Comparison of ENCODE assay signal across 1 cellular context in the genomic region with DNA sequence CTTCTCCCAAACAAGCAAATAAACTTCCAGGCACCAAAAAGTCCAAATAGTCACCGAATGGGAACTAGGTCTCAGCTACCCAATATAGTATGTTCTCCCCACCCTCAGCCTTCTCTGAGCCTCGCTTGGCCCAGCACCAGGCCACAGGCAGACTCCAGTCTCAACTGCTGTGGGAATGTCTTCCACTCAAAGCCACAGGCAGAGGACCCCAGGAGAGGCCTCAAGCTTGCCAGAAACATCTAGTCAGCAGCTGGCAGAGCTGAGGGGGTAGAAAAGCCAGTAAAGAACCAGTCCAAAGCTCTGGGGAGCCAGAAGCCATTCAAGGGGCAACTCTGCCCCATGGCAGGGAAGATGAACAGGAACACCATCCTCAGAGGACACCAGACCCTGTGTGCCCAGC.
TF ChIP-seq lines count a peak whose summit lies in the region.

No MANE protein-coding gene starts in this region.

TF ChIP-seq in SK-N-SH, 30 proteins besides CTCF, POLR2A, EP300 and RAD21:
- no peak for TF ChIP-seq CHD2 (IDR thresholded peaks at IDR 0.05; ENCODE audit: low read length, partially characterized antibody)
- TF ChIP-seq JUND (IDR thresholded peaks at IDR 0.05): no peak
- TF ChIP-seq GATA2 (CRISPR knock-in tag; IDR thresholded peaks at IDR 0.05): no peak
- no peak for TF ChIP-seq NRF1 (IDR thresholded peaks at IDR 0.05; ENCODE audit: low read depth, low read length)
- TF ChIP-seq RXRA (IDR thresholded peaks at IDR 0.05; ENCODE audit: borderline replicate concordance, low read depth): no peak
- no peak for TF ChIP-seq FOXM1 (IDR thresholded peaks at IDR 0.05; ENCODE audit: low read depth)
- TF ChIP-seq SMC3 (IDR thresholded peaks at IDR 0.05; ENCODE audit: low read depth, low read length): no peak
- TF ChIP-seq MXI1 (IDR thresholded peaks at IDR 0.05; ENCODE audit: low read depth, low read length): no peak
- TF ChIP-seq, protein P1, sequence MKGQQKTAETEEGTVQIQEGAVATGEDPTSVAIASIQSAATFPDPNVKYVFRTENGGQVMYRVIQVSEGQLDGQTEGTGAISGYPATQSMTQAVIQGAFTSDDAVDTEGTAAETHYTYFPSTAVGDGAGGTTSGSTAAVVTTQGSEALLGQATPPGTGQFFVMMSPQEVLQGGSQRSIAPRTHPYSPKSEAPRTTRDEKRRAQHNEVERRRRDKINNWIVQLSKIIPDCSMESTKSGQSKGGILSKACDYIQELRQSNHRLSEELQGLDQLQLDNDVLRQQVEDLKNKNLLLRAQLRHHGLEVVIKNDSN (IDR thresholded peaks at IDR 0.05; ENCODE audit: borderline replicate concordance, low read depth): no peak
- TF ChIP-seq TEAD4 (IDR thresholded peaks at IDR 0.05; ENCODE audit: borderline replicate concordance, insufficient read depth): no peak
- TF ChIP-seq SIN3A (IDR thresholded peaks at IDR 0.05; ENCODE audit: borderline replicate concordance, low read depth, low read length): no peak
- TF ChIP-seq YY1 (IDR thresholded peaks at IDR 0.05; ENCODE audit: low read depth): no peak
- TF ChIP-seq FOXJ3 (CRISPR knock-in tag; IDR thresholded peaks at IDR 0.05): no peak
- TF ChIP-seq ELF1 (IDR thresholded peaks at IDR 0.05): no peak
- TF ChIP-seq MEF2A (IDR thresholded peaks at IDR 0.05; ENCODE audit: borderline replicate concordance, low read depth): no peak
- TF ChIP-seq, protein P2, sequence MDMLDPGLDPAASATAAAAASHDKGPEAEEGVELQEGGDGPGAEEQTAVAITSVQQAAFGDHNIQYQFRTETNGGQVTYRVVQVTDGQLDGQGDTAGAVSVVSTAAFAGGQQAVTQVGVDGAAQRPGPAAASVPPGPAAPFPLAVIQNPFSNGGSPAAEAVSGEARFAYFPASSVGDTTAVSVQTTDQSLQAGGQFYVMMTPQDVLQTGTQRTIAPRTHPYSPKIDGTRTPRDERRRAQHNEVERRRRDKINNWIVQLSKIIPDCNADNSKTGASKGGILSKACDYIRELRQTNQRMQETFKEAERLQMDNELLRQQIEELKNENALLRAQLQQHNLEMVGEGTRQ (IDR thresholded peaks at IDR 0.05; ENCODE audit: borderline replicate concordance, low read depth, low read length): no peak
- TF ChIP-seq NFIC (IDR thresholded peaks at IDR 0.05; ENCODE audit: borderline replicate concordance): no peak
- no peak for TF ChIP-seq EZH2phosphoT487 (IDR thresholded peaks at IDR 0.05; ENCODE audit: borderline replicate concordance, low read depth)
- TF ChIP-seq POLR2AphosphoS5 (IDR thresholded peaks at IDR 0.05; ENCODE audit: low read depth, low read length): no peak
